In the genomic region with DNA sequence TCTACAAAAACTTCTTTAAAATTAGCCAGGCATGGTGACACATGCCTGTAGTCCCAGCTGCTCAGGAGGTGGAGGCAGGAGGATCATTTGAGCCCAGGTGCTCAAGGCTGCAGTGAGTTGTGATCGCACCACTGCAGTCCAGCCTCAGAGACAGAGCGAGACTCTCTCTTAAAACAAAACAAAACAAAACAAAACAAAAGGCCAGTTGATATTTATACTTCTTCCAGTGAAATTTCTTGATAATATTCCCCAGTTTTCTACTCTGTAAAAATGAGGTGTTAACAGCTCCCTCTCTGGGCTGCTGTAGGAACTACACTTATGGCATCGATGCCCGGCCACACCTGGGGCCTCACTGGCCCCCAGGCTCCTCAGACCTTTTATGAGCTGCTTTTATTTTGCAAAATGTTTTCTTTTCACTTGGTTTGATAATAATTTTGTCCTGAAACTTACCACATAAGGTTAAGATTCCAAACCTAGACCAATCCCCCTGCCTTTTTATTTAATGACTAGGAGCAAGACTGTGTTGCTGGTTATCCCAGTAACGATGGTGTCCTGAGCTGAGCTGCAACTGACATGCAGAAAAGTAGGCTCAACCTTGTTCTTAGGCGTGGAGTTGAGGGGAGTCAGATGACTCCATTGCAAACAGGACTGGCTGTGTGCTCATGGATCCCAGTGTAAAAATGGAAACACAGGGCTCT, we compare ENCODE assay signal across 8 cellular contexts. TPM values are rescaled to one million over a fixed set of nuclear protein-coding genes. Genes with fewer than 3 reads are reported as not detected.
A peak's percentile ranks its signal among the peaks of the same experiment; 100 is the strongest.
DNase-seq lines count a peak whose midpoint lies in the region; ATAC-seq and TF ChIP-seq lines count a peak whose summit lies in the region.

No MANE protein-coding gene starts in this region.

- H3K27ac ChIP-seq in IMR-90 (ENCODE audit: insufficient read depth, low read length) (peak overlapping the region; percentile 2; the same call in 1 of the 2 replicates), uterus (no peak overlapping the region)

- H2BK5ac ChIP-seq in IMR-90 (ENCODE audit: low read depth, low read length, poor library complexity, severe bottlenecking) = no peak overlapping the region

- no peak overlapping the region for H2BK20ac ChIP-seq in IMR-90 (ENCODE audit: low read depth, low read length)

- no peak overlapping the region for H3K4me2 ChIP-seq in IMR-90 (ENCODE audit: low read depth, low read length)

- no peak overlapping the region for H3K23ac ChIP-seq in IMR-90 (ENCODE audit: low read depth, low read length)

- no peak overlapping the region for H3K9ac ChIP-seq in IMR-90 (ENCODE audit: low read depth, low read length)
- H3K9ac ChIP-seq in mucosa of stomach (ENCODE audit: low read length) = peak overlapping the region; percentile 43

- no peak for TF ChIP-seq POLR2A in IMR-90 (IDR thresholded peaks at IDR 0.05; ENCODE audit: low read depth, low read length)
- no peak for TF ChIP-seq POLR2A in uterus (IDR thresholded peaks at IDR 0.05)

- ATAC-seq in IMR-90 (ENCODE audit: low read depth) = peak; percentile 64
- no peak for ATAC-seq in GM21576 (IDR thresholded peaks at IDR 0.05; ENCODE audit: unreplicated experiment)

- H2AFZ ChIP-seq in IMR-90 (replicated peaks; ENCODE audit: low read length, poor library complexity) = no peak overlapping the region

- no TSS peak for BruUV-seq in IMR-90 (replicated peaks; lab: Mats Ljungman, UMichigan)

- peak overlapping the region; percentile 85 for H2AK5ac ChIP-seq in IMR-90 (ENCODE audit: low read depth, low read length)

- no peak overlapping the region for H2BK15ac ChIP-seq in IMR-90 (ENCODE audit: low read depth, low read length)

- peaks cover 56% of the 10 kb centered on the region for H4K20me1 ChIP-seq in IMR-90 (ENCODE audit: insufficient read depth, low read length)

- H2AK9ac ChIP-seq in IMR-90 (replicated peaks; ENCODE audit: low read depth, low read length, poor library complexity) = no peak overlapping the region

- H3K18ac ChIP-seq in IMR-90 (ENCODE audit: low read depth, low read length) = no peak overlapping the region

- H3K9me1 ChIP-seq in IMR-90 (ENCODE audit: insufficient read depth, low read length) = peaks cover 12% of the 10 kb centered on the region

- intact Hi-C loops in IMR-90 (cut with micrococcal nuclease) = no loop called here
- intact Hi-C loops in uterus (cut with DNase I; ENCODE audit: low total_unique reads) = no loop called here

- in situ Hi-C loops in IMR-90 (cut with MboI; ENCODE audit: low sequenced_read_pairs) = no loop called here

- no peak overlapping the region for H4K5ac ChIP-seq in IMR-90 (ENCODE audit: low read depth, low read length)

- H3K9me3 ChIP-seq in IMR-90 (ENCODE audit: control insufficient read depth, insufficient read depth, low read length) (no peaks in the 10 kb centered on the region), mucosa of stomach (ENCODE audit: control insufficient read depth, low read length) (no peaks in the 10 kb centered on the region), uterus (no peaks in the 10 kb centered on the region)

- POLR2A ChIA-PET in IMR-90 (lab: Charles Lee; ENCODE audit: unreplicated experiment) = no interaction called here

- no peak overlapping the region for H4K91ac ChIP-seq in IMR-90 (ENCODE audit: insufficient read depth, low read depth, low read length)

- TF ChIP-seq CTCF in IMR-90 (conservative IDR thresholded peaks at IDR 0.05; ENCODE audit: low read depth, low read length) = peak; percentile 67
- TF ChIP-seq CTCF in WI38 (IDR thresholded peaks at IDR 0.05; ENCODE audit: low read depth, low read length) = peak; percentile 89
- peak; percentile 31 to 61 (median 39) for TF ChIP-seq CTCF in uterus (IDR thresholded peaks at IDR 0.05)

- no peak overlapping the region for H3K56ac ChIP-seq in IMR-90 (ENCODE audit: extremely low read depth, insufficient read depth, low read length)

- peak overlapping the region; percentile 22; the same call in 1 of the 2 replicates for H2BK120ac ChIP-seq in IMR-90 (ENCODE audit: low read depth, low read length)

- H3K4me3 ChIP-seq in IMR-90 (ENCODE audit: insufficient read depth, low read depth, low read length) (no peak overlapping the region), WI38 (ENCODE audit: low read depth, low read length) (no peak overlapping the region), mucosa of stomach (ENCODE audit: low read length) (no peak overlapping the region), uterus (no peak overlapping the region)

- peaks cover 21 to 76% of the 10 kb centered on the region in 2 experiments for H3K79me1 ChIP-seq in IMR-90 (ENCODE audit: low read depth in 1 of 2, low read length in 2 of 2)

- peaks cover 8% of the 10 kb centered on the region for H3K4me1 ChIP-seq in IMR-90 (ENCODE audit: control insufficient read depth, insufficient read depth, low read length)
- H3K4me1 ChIP-seq in mucosa of stomach (ENCODE audit: control insufficient read depth, insufficient read depth, low read length) = peaks cover 19% of the 10 kb centered on the region
- no peaks in the 10 kb centered on the region for H3K4me1 ChIP-seq in uterus

- dilution Hi-C loops in IMR-90 (cut with HindIII; ENCODE audit: low sequenced_read_pairs, unreplicated experiment) = no loop called here

- no peak overlapping the region for H3K14ac ChIP-seq in IMR-90 (replicated peaks; ENCODE audit: low read depth, low read length)

- H3K36me3 ChIP-seq in IMR-90 (ENCODE audit: control insufficient read depth, insufficient read depth, low read length) = peaks cover 28% of the 10 kb centered on the region
- peaks cover 8% of the 10 kb centered on the region for H3K36me3 ChIP-seq in mucosa of stomach (ENCODE audit: control insufficient read depth, insufficient read depth, low read length)
- H3K36me3 ChIP-seq in uterus = no peaks in the 10 kb centered on the region

- DNase-seq in D341Med (ENCODE audit: low spot score) = peak; percentile 77
- DNase-seq in IMR-90 = peak; percentile 32
- DNase-seq in effector CD4-positive, alpha-beta T cell = peak; percentile 36
- DNase-seq in uterus = no peak
- DNase-seq in NCI-H524 treated with DMSO at 0.1 percent for 48 hours (lab: John Stamatoyannopoulos, UW) = no peak

- H3K27me3 ChIP-seq in IMR-90 (ENCODE audit: control insufficient read depth, insufficient read depth, low read length) (no peaks in the 10 kb centered on the region), mucosa of stomach (ENCODE audit: control insufficient read depth, insufficient read depth, low read length) (no peaks in the 10 kb centered on the region), uterus (no peaks in the 10 kb centered on the region)

- no peak overlapping the region for H4K8ac ChIP-seq in IMR-90 (ENCODE audit: low read depth in 2 of 2, low read length in 2 of 2)

- peak overlapping the region; percentile 62; the same call in 1 of the 2 replicates for H3K4ac ChIP-seq in IMR-90 (ENCODE audit: low read depth, low read length)

- peak; percentile 58 for TF ChIP-seq RAD21 in IMR-90 (IDR thresholded peaks at IDR 0.05; ENCODE audit: low read length)

- CTCF ChIA-PET in IMR-90 (lab: Yijun Ruan, JAX) = interaction anchor here (0.6 to 1.1 kb wide), 3 partner anchors 13 to 114 kb away, joined by 3 to 9 read pairs (median 3); no protein-coding TSS in a partner anchor

- WGBS in IMR-90 (ENCODE audit: extremely low coverage in 2 of 2, insufficient read length in 1 of 2), 2 experiments = 80% methylated on average over 2 of the region's 6 CpGs; no CpG with 5 or more reads in 1 of the 2 experiments

TF ChIP-seq in IMR-90, 13 proteins besides CTCF, POLR2A, EP300 and RAD21:
- no peak for TF ChIP-seq BHLHE40 (IDR thresholded peaks at IDR 0.05; ENCODE audit: low read depth, low read length)
- TF ChIP-seq CEBPB (IDR thresholded peaks at IDR 0.05; ENCODE audit: low read depth, low read length) = no peak
- TF ChIP-seq, protein P1, sequence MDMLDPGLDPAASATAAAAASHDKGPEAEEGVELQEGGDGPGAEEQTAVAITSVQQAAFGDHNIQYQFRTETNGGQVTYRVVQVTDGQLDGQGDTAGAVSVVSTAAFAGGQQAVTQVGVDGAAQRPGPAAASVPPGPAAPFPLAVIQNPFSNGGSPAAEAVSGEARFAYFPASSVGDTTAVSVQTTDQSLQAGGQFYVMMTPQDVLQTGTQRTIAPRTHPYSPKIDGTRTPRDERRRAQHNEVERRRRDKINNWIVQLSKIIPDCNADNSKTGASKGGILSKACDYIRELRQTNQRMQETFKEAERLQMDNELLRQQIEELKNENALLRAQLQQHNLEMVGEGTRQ (IDR thresholded peaks at IDR 0.05; ENCODE audit: low read depth, low read length) = no peak
- no peak for TF ChIP-seq RCOR1 (IDR thresholded peaks at IDR 0.05; ENCODE audit: insufficient replicate concordance, low read length)
- TF ChIP-seq MXI1 (IDR thresholded peaks at IDR 0.05; ENCODE audit: borderline replicate concordance, low read depth, low read length) = no peak
- TF ChIP-seq SMC3 (IDR thresholded peaks at IDR 0.05; ENCODE audit: low read depth, low read length) = peak; percentile 50
TF ChIP-seq in IMR-90: peak in this region for 1.

RNA-seq across cellular contexts. Expression of a gene that starts 17.6 kb away (rescaled TPM):
- total RNA-seq in IMR-90 (2012; rRNA removed) = 15.6 and 17.0 TPM in 2 replicates
- polyA plus RNA-seq in IMR-90 (2012; rRNA removed) = 69.1 and 73.0 TPM in 2 replicates
- polyA plus RNA-seq in IMR-90 (2012; cell fraction: cytosol; rRNA removed) = 25.0 and 27.7 TPM in 2 replicates
- polyA plus RNA-seq in IMR-90 (2012; cell fraction: nucleus; rRNA removed; ENCODE audit: low replicate concordance) = 694 and 1,175 TPM in 2 replicates
- total RNA-seq in uterus = 100 to 1,000 TPM in 1 of 4 donors, 10 to 100 TPM in 3; 17.4 to 113 (median 77.8) TPM

RNA-seq across cellular contexts. Expression of a gene that starts 45.5 kb away (rescaled TPM):
- total RNA-seq in IMR-90 (2012; rRNA removed) = 40.0 and 48.0 TPM in 2 replicates
- 41.5 and 57.2 TPM in 2 replicates for polyA plus RNA-seq in IMR-90 (2012; rRNA removed)
- polyA plus RNA-seq in IMR-90 (2012; cell fraction: cytosol; rRNA removed) = 19.0 and 44.4 TPM in 2 replicates
- polyA plus RNA-seq in IMR-90 (2012; cell fraction: nucleus; rRNA removed; ENCODE audit: low replicate concordance) = 20.0 and 21.0 TPM in 2 replicates
- total RNA-seq in uterus = 10 to 100 TPM; 10.6 to 59.0 (median 39.6) TPM

RNA-seq across cellular contexts. Expression of a gene that starts 47.7 kb away (rescaled TPM):
- 12.7 and 15.3 TPM in 2 replicates for total RNA-seq in IMR-90 (2012; rRNA removed)
- 41.2 and 61.6 TPM in 2 replicates for polyA plus RNA-seq in IMR-90 (2012; rRNA removed)
- 33.9 and 84.6 TPM in 2 replicates for polyA plus RNA-seq in IMR-90 (2012; cell fraction: cytosol; rRNA removed)
- polyA plus RNA-seq in IMR-90 (2012; cell fraction: nucleus; rRNA removed; ENCODE audit: low replicate concordance) = 163 and 393 TPM in 2 replicates
- total RNA-seq in uterus = 100 to 1,000 TPM in 1 of 4 donors, 10 to 100 TPM in 3; 35.3 to 208 (median 59.7) TPM

RNA-seq across cellular contexts. Expression of a gene that starts 49.0 kb away (rescaled TPM):
- total RNA-seq in IMR-90 (2012; rRNA removed) (1.3 and 1.4 TPM in 2 replicates), uterus (10 to 100 TPM in 2 of 4 donors, 1 to 10 TPM in 2; 2.6 to 28.2 (median 8.0) TPM)
- polyA plus RNA-seq in IMR-90 (2012; rRNA removed) = 9.6 and 11.1 TPM in 2 replicates
- polyA plus RNA-seq in IMR-90 (2012; cell fraction: cytosol; rRNA removed) = 2.9 and 4.0 TPM in 2 replicates
- 68.1 and 156 TPM in 2 replicates for polyA plus RNA-seq in IMR-90 (2012; cell fraction: nucleus; rRNA removed; ENCODE audit: low replicate concordance)

RNA-seq across cellular contexts. Expression of a gene that starts 49.3 kb away (rescaled TPM):
- total RNA-seq in IMR-90 (2012; rRNA removed) = 68.5 and 73.3 TPM in 2 replicates
- polyA plus RNA-seq in IMR-90 (2012; rRNA removed) = 80.4 and 87.2 TPM in 2 replicates
- 85.4 and 140 TPM in 2 replicates for polyA plus RNA-seq in IMR-90 (2012; cell fraction: cytosol; rRNA removed)
- polyA plus RNA-seq in IMR-90 (2012; cell fraction: nucleus; rRNA removed; ENCODE audit: low replicate concordance) = 69.2 and 93.1 TPM in 2 replicates
- 100 to 1,000 TPM in 1 of 4 donors, 10 to 100 TPM in 3; 37.3 to 158 (median 52.5) TPM for total RNA-seq in uterus

Comparison
In these comparisons a context has a peak if more than half of its experiments do, and no peak if none do; other contexts are left out.
1. DNase-seq: peak in D341Med (single experiment), IMR-90 (single experiment) and effector CD4-positive, alpha-beta T cell (single experiment); none in uterus (0 of 2) and NCI-H524 treated with DMSO at 0.1 percent for 48 hours (single experiment).
2. CTCF ChIP-seq: peak in every context shown above with its lines; median percentile 89 in WI38; 67 in IMR-90; 39 in uterus.